Comparison of ENCODE assay signal across 1 cellular context in the genomic region with DNA sequence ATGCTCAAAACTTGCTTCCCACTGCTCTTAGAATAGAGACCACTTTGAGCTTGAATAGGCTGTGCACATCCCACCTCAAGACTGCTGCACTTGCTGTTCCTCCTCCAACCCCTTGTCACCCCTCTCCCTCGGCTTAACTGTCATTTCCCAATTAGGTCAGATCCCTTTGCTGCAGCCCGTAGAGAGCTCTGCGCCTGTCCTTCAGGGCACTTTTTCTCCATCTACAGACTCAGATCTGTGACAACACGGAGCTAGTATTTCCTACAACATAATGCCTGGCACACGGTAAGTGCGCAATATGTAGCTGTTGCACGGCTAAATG.
TF ChIP-seq lines count a peak whose summit lies in the region.

No MANE protein-coding gene starts in this region.

TF ChIP-seq in HEK293, 187 proteins besides CTCF, POLR2A, EP300 and RAD21 (continued from another document):
- TF ChIP-seq ZNF174 (tag by site-specific recombination; IDR thresholded peaks at IDR 0.05) (no peak), TRIM28 (IDR thresholded peaks at IDR 0.05; ENCODE audit: borderline replicate concordance, low read length) (0 out of 2 replicates have a peak, but pooled peaks have one; percentile 24), ZNF600 (tag by site-specific recombination; IDR thresholded peaks at IDR 0.05) (0 out of 2 replicates have a peak, but pooled peaks have one; percentile 11), ZNF335 (tag by site-specific recombination; conservative IDR thresholded peaks at IDR 0.05) (peak; percentile 77), ZNF341 (tag by site-specific recombination; IDR thresholded peaks at IDR 0.05; ENCODE audit: low read depth) (peak; percentile 59), ZNF76 (tag by site-specific recombination; IDR thresholded peaks at IDR 0.05; ENCODE audit: borderline replicate concordance, low read depth) (0 out of 2 replicates have a peak, but pooled peaks have one; percentile 20)
